ENCODE assay signal across 1 cellular context in the genomic region with DNA sequence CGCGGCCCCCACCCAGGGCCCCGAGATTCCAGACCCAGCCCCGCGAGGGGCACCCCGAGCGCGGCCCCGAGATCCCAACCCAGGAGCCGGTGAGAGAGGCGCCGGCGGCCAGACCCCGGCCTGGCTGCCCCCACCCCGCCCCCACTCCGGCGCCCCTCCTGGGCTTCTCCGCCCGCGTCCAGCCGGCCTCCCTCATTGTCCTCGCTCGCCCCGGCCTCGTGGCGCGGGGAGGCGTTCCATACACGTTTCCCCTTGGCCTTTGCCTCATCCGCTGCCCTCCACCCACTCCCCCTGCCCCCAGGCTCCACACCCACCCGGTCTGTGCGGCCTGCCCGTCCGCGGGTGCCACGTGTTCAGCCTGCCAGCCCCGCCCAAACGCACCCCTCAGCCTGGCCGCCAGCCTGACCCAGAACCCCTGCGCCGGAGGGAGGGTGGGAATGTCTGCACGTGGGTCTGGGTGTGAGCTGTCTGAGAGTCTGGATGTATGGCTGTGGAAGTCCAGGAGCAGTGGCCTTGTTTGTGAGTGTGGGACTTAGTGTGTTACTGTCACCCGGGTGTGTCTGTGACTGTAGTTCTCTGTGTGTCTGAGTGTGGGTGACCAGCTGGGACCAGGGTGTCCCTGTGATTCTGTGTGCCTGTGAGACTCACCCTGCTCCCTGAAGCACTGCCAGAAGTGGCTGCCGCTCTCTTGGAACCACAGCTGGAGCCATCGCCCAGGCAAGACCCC.
A peak's percentile ranks its signal among the peaks of the same experiment; 100 is the strongest.
TF ChIP-seq lines count a peak whose summit lies in the region.

No MANE protein-coding gene starts in this region.

TF ChIP-seq in HEK293, 187 proteins besides CTCF, POLR2A, EP300 and RAD21 (continued from another document):
- TF ChIP-seq ZNF169 (tag by site-specific recombination; IDR thresholded peaks at IDR 0.05) (no peak), ZNF768 (tag by site-specific recombination; IDR thresholded peaks at IDR 0.05) (no peak), ZNF274 (IDR thresholded peaks at IDR 0.05; ENCODE audit: low read length) (no peak), ZNF274 (tag by site-specific recombination; IDR thresholded peaks at IDR 0.05; ENCODE audit: borderline replicate concordance) (no peak), ZNF660 (tag by site-specific recombination; IDR thresholded peaks at IDR 0.05) (no peak), ZNF600 (tag by site-specific recombination; IDR thresholded peaks at IDR 0.05) (peak; percentile 49; the same call in 1 of the 2 replicates)
- TF ChIP-seq, protein P1, sequence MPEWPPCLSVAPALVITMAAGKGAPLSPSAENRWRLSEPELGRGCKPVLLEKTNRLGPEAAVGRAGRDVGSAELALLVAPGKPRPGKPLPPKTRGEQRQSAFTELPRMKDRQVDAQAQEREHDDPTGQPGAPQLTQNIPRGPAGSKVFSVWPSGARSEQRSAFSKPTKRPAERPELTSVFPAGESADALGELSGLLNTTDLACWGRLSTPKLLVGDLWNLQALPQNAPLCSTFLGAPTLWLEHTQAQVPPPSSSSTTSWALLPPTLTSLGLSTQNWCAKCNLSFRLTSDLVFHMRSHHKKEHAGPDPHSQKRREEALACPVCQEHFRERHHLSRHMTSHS (tag by site-specific recombination; IDR thresholded peaks at IDR 0.05), result no peak
- TF ChIP-seq, protein P2, sequence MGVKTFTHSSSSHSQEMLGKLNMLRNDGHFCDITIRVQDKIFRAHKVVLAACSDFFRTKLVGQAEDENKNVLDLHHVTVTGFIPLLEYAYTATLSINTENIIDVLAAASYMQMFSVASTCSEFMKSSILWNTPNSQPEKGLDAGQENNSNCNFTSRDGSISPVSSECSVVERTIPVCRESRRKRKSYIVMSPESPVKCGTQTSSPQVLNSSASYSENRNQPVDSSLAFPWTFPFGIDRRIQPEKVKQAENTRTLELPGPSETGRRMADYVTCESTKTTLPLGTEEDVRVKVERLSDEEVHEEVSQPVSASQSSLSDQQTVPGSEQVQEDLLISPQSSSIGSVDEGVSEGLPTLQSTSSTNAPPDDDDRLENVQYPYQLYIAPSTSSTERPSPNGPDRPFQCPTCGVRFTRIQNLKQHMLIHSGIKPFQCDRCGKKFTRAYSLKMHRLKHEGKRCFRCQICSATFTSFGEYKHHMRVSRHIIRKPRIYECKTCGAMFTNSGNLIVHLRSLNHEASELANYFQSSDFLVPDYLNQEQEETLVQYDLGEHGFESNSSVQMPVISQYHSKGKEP (tag by site-specific recombination; IDR thresholded peaks at IDR 0.05), result no peak
